Comparison of ENCODE assay signal across 8 cellular contexts in genomic region chr15:73700041-73700842, GRCh38. TPM values are rescaled to one million over a fixed set of nuclear protein-coding genes. Genes with fewer than 3 reads are reported as not detected.
DNase-seq lines count a peak whose midpoint lies in the region; ATAC-seq and TF ChIP-seq lines count a peak whose summit lies in the region.

No MANE protein-coding gene starts in this region.

- no peak for TF ChIP-seq POLR2A in body of pancreas (IDR thresholded peaks at IDR 0.05)

- no peaks in the 10 kb centered on the region for H3K27me3 ChIP-seq in body of pancreas

- ATAC-seq in body of pancreas (peak; percentile 52), GM21423 (IDR thresholded peaks at IDR 0.05; ENCODE audit: unreplicated experiment) (no peak)

- DNase-seq in SIG-M5 treated with dmso at 0.1 percent for 504 hours (lab: John Stamatoyannopoulos, UW; ENCODE audit: unreplicated experiment) (peak; percentile 72), SIG-M5 (lab: John Stamatoyannopoulos, UW) (no peak), NCI-H2107 treated with DMSO at 0.1 percent for 48 hours (lab: John Stamatoyannopoulos, UW; ENCODE audit: unreplicated experiment) (peak; percentile 40), UCSD-AML1 (lab: John Stamatoyannopoulos, UW; ENCODE audit: unreplicated experiment) (peak; percentile 72), body of pancreas (peak; percentile 81 to 85 (median 83)), iPS-NIHi7 (ENCODE audit: extremely low spot score) (peak; percentile 69)
- peak; percentile 56 to 70 (median 69) for DNase-seq in stimulated activated CD4-positive, alpha-beta T cell treated with anti-CD3 and anti-CD28 coated beads, Interleukin-12 subunit alpha, Interleukin-12 subunit beta, amount 100 ng/mL, for 48 hours (ENCODE audit: low read depth in 2 of 3, low spot score in 1 of 3)

- H3K9me3 ChIP-seq in body of pancreas = no peaks in the 10 kb centered on the region

- no peaks in the 10 kb centered on the region for H3K36me3 ChIP-seq in body of pancreas (replicated peaks in 1 of 2; ENCODE audit: insufficient read depth in 1 of 2, low read depth in 2 of 2)

- TF ChIP-seq CTCF in body of pancreas (IDR thresholded peaks at IDR 0.05) = peak; percentile 85 to 93 (median 91)

- no peak overlapping the region for H3K4me3 ChIP-seq in body of pancreas

- peaks cover 12% of the 10 kb centered on the region for H3K4me1 ChIP-seq in body of pancreas

- WGBS in body of pancreas, 2 donors = 31 to 39% methylated on average over 12 to 13 of the region's 13 CpGs

- intact Hi-C loops in body of pancreas (cut with DNase I) = no loop called here

- H3K27ac ChIP-seq in body of pancreas = no peak overlapping the region

RNA-seq across cellular contexts. Expression of gene CD276, which starts 16.1 kb away (rescaled TPM):
- total RNA-seq in body of pancreas = 10 to 100 TPM; 24.6 to 59.7 TPM

RNA-seq across cellular contexts. Expression of gene INSYN1, which starts 52.9 kb away (rescaled TPM):
- 1 to 10 TPM; 1.3 to 3.6 TPM for total RNA-seq in body of pancreas
